Comparison of ENCODE assay signal across 8 cellular contexts in genomic region chr10:30435499-30436117, GRCh38. TPM values are rescaled to one million over a fixed set of nuclear protein-coding genes. Genes with fewer than 3 reads are reported as not detected.
A peak's percentile ranks its signal among the peaks of the same experiment; 100 is the strongest.
DNase-seq lines count a peak whose midpoint lies in the region; ATAC-seq and TF ChIP-seq lines count a peak whose summit lies in the region.
"Not testable (repeated sequence)": the region's sequence is repeated elsewhere in the genome, so short reads cannot be mapped to it uniquely, and the experiment has no call there.

No MANE protein-coding gene starts in this region.

- H3K4me3 ChIP-seq in GM06990 (replicated peaks; ENCODE audit: low read depth, low read length), result peak overlapping the region; percentile 90
- H3K4me3 ChIP-seq in OCI-LY3 (ENCODE audit: low read length), result peak overlapping the region; percentile 99
- H3K4me3 ChIP-seq in gastroesophageal sphincter, result peak overlapping the region; percentile 85 to 86
- H3K4me3 ChIP-seq in mesodermal cell (ENCODE audit: extremely low read depth, insufficient read depth, low read length, poor library complexity, severe bottlenecking), result peak overlapping the region; percentile 93
- H3K4me3 ChIP-seq in retinal pigment epithelial cell (ENCODE audit: low read length), result peak overlapping the region; percentile 90
- H3K4me3 ChIP-seq in urinary bladder (ENCODE audit: low read depth, low read length), result peak overlapping the region; percentile 83

- not testable (repeated sequence) for H3K27me3 ChIP-seq in GM06990 (replicated peaks; ENCODE audit: control insufficient read depth, insufficient read depth, low read length); OCI-LY3 (ENCODE audit: low read depth, low read length); gastroesophageal sphincter

- not testable (repeated sequence) for TF ChIP-seq EP300 in gastroesophageal sphincter (IDR thresholded peaks at IDR 0.05)

- not testable (repeated sequence) for TF ChIP-seq CTCF in GM06990 (IDR thresholded peaks at IDR 0.05; ENCODE audit: insufficient read depth, low read length, poor library complexity, severe bottlenecking); OCI-LY3 (IDR thresholded peaks at IDR 0.05; ENCODE audit: low read depth, low read length); gastroesophageal sphincter (IDR thresholded peaks at IDR 0.05); retinal pigment epithelial cell (conservative IDR thresholded peaks at IDR 0.05; ENCODE audit: low read depth, low read length)

- peaks cover 23% of the 10 kb centered on the region for H3K36me3 Mint-ChIP-seq in activated T-cell treated with anti-CD3 and anti-CD28 coated beads, Interleukin-2, amount 50 U/mL, for 4 hours (ENCODE audit: insufficient read depth)
- H3K36me3 Mint-ChIP-seq in central memory CD8-positive, alpha-beta T cell (ENCODE audit: insufficient read depth), result peaks cover 55% of the 10 kb centered on the region

- H3K9ac ChIP-seq in OCI-LY3 (ENCODE audit: low read length), result peak overlapping the region; percentile 99

- TF ChIP-seq POLR2A in gastroesophageal sphincter (IDR thresholded peaks at IDR 0.05), result not testable (repeated sequence)

- not testable (repeated sequence) for H3K27me3 Mint-ChIP-seq in activated T-cell treated with anti-CD3 and anti-CD28 coated beads, Interleukin-2, amount 50 U/mL, for 4 hours (ENCODE audit: low read depth); central memory CD8-positive, alpha-beta T cell

- not testable (repeated sequence) for ATAC-seq in activated T-cell treated with anti-CD3 and anti-CD28 coated beads, Interleukin-2, amount 50 U/mL, for 4 hours; central memory CD8-positive, alpha-beta T cell (replicated peaks; ENCODE audit: extremely low read depth, poor library complexity, severe bottlenecking); gastroesophageal sphincter

- peaks cover 92% of the 10 kb centered on the region for H3K79me2 ChIP-seq in OCI-LY3 (ENCODE audit: low read length)

- peaks cover 65% of the 10 kb centered on the region for H3K4me1 Mint-ChIP-seq in activated T-cell treated with anti-CD3 and anti-CD28 coated beads, Interleukin-2, amount 50 U/mL, for 4 hours (ENCODE audit: low read depth)
- peaks cover 62% of the 10 kb centered on the region for H3K4me1 Mint-ChIP-seq in central memory CD8-positive, alpha-beta T cell

- 40 to 56% methylated on average over 4 to 15 of the region's 15 CpGs for WGBS in gastroesophageal sphincter (ENCODE audit: low coverage in 1 of 2), 2 donors
- 56 to 66% methylated on average over 8 of the region's 15 CpGs for WGBS in mesodermal cell (ENCODE audit: insufficient coverage in 2 of 2), 2 experiments
- 53% methylated on average over 15 of the region's 15 CpGs for WGBS in urinary bladder

- H3K4me1 ChIP-seq in OCI-LY3 (ENCODE audit: low read length) (peaks cover 48% of the 10 kb centered on the region), gastroesophageal sphincter (peaks cover 0 to 76% (median 25%) of the 10 kb centered on the region in 3 donors), mesodermal cell (ENCODE audit: control insufficient read depth, insufficient read depth, low read length, poor library complexity, severe bottlenecking) (peaks cover 15% of the 10 kb centered on the region)
- not testable (repeated sequence) for H3K4me1 ChIP-seq in urinary bladder (ENCODE audit: insufficient read depth)

- not testable (repeated sequence) for H2AFZ ChIP-seq in OCI-LY3 (ENCODE audit: low read depth, low read length)

- H3K9me3 Mint-ChIP-seq in activated T-cell treated with anti-CD3 and anti-CD28 coated beads, Interleukin-2, amount 50 U/mL, for 4 hours; central memory CD8-positive, alpha-beta T cell: not testable (repeated sequence)

- not testable (repeated sequence) for DNase-seq in GM06990 (ENCODE audit: extremely low read depth, insufficient read length); activated T-cell treated with anti-CD3 and anti-CD28 coated beads, Interleukin-2, amount 50 U/mL, for 4 hours; central memory CD8-positive, alpha-beta T cell (ENCODE audit: low spot score in 2 of 2); retinal pigment epithelial cell (ENCODE audit: low read depth)

- H3K27ac Mint-ChIP-seq in central memory CD8-positive, alpha-beta T cell (ENCODE audit: low read depth), result peak overlapping the region; percentile 98

- peak overlapping the region; percentile 91 for H3K4me3 Mint-ChIP-seq in activated T-cell treated with anti-CD3 and anti-CD28 coated beads, Interleukin-2, amount 50 U/mL, for 4 hours
- H3K4me3 Mint-ChIP-seq in central memory CD8-positive, alpha-beta T cell, result peak overlapping the region; percentile 90

- H3K27ac ChIP-seq in OCI-LY3 (ENCODE audit: low read length) (peak overlapping the region; percentile 93), gastroesophageal sphincter (peak overlapping the region; percentile 94 to 100 (median 99)), mesodermal cell (ENCODE audit: low read depth, low read length, severe bottlenecking) (peak overlapping the region; percentile 65)
- H3K27ac ChIP-seq in urinary bladder (ENCODE audit: low read depth), result not testable (repeated sequence)

- not testable (repeated sequence) for H3K9me3 ChIP-seq in OCI-LY3 (ENCODE audit: insufficient read depth, low read length); gastroesophageal sphincter; mesodermal cell (ENCODE audit: control insufficient read depth, low read length)

- peaks cover 59% of the 10 kb centered on the region for H4K20me1 ChIP-seq in OCI-LY3 (ENCODE audit: insufficient read depth, low read length)

- peaks cover 11% of the 10 kb centered on the region for H3K36me3 ChIP-seq in GM06990 (ENCODE audit: control insufficient read depth, insufficient read depth, low read length)
- H3K36me3 ChIP-seq in OCI-LY3 (replicated peaks; ENCODE audit: low read depth, low read length), result peaks cover 56% of the 10 kb centered on the region
- peaks cover 0 to 17% of the 10 kb centered on the region in 2 donors for H3K36me3 ChIP-seq in gastroesophageal sphincter
- peaks cover 19% of the 10 kb centered on the region for H3K36me3 ChIP-seq in mesodermal cell (ENCODE audit: control insufficient read depth, insufficient read depth, low read length)
- not testable (repeated sequence) for H3K36me3 ChIP-seq in urinary bladder (ENCODE audit: insufficient read depth)

- peak overlapping the region; percentile 96 for H3K4me2 ChIP-seq in OCI-LY3 (ENCODE audit: low read length)

RNA-seq across cellular contexts. Expression of gene MAP3K8, which starts 1.6 kb away (rescaled TPM):
- 10 to 100 TPM; 20.8 to 29.2 (median 21.7) TPM for total RNA-seq in activated T-cell treated with anti-CD3 and anti-CD28 coated beads, Interleukin-2, amount 50 U/mL, for 4 hours
- total RNA-seq in gastroesophageal sphincter (10 to 100 TPM; 18.4 to 63.8 (median 28.5) TPM), urinary bladder (16.5 TPM)
- 7.6 TPM for polyA plus RNA-seq in mesodermal cell (2013, experiment 1 of 2)
- polyA plus RNA-seq in mesodermal cell (2013, experiment 2 of 2), result 8.9 TPM
- polyA plus RNA-seq in urinary bladder, result 19.6 TPM
